ENCODE assay signal across 21 cellular contexts in the genomic region with DNA sequence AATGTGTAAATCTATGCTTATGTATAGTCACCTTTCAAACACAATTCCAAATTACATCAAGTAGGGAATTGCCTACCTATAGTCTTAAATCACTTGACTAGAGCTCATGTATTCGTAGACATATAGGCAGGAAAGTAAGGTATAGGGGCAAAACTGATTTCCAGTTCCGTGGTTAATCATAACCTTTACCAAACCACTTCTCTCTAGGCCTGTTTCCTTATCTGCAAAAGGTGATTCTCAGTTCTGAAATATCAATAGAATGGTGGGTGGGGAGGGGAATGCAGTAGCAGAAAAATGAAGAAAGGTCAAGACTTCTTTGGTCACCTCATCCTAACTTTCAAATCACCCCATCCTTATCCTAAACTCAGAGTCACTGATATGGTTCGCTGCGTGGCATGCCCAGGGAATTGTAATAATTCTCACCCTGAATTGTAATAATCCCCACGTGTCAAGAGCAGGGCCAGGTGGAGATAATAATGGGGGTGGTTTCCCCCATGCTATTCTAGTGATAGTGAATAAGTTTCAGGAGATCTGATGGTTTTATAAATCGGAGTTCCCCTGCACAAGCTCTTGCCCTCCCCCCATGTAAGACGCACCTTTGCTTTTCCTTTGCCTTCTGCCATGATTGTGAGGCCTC. TPM values are rescaled to one million over a fixed set of nuclear protein-coding genes. Genes with fewer than 3 reads are reported as not detected.
A peak's percentile ranks its signal among the peaks of the same experiment; 100 is the strongest.
DNase-seq lines count a peak whose midpoint lies in the region; ATAC-seq, FAIRE-seq and TF ChIP-seq lines count a peak whose summit lies in the region.
"Had no signal": no experiment of that assay in that cellular context is flagged by ENCODE, and none has a peak within 500 bp of the region (broad histone marks: within the 10 kb centered on the region; RNA-seq: fewer than 3 reads in every experiment).

No MANE protein-coding gene starts in this region.

- TF ChIP-seq POLR2A in GM12892 (IDR thresholded peaks at IDR 0.05; ENCODE audit: low read depth, low read length) (no peak), spleen (IDR thresholded peaks at IDR 0.05) (no peak)

- TF ChIP-seq CTCF in spleen (IDR thresholded peaks at IDR 0.05 in 8 of 11, conservative IDR thresholded peaks at IDR 0.05 in 3 of 11): no peak

- peaks cover 14% of the 10 kb centered on the region for H3K9me3 Mint-ChIP-seq in stimulated activated effector memory CD8-positive, alpha-beta T cell treated with anti-CD3 and anti-CD28 coated beads, Interleukin-12 subunit alpha, Interleukin-12 subunit beta, amount 100 ng/mL, for 72 hours

- DNase-seq in GM12892 (ENCODE audit: insufficient read length) (no peak), spleen (no peak), NCI-H82 (lab: John Stamatoyannopoulos, UW) (no peak)
- DNase-seq in stimulated activated effector memory CD8-positive, alpha-beta T cell treated with anti-CD3 and anti-CD28 coated beads, Interleukin-12 subunit alpha, Interleukin-12 subunit beta, amount 100 ng/mL, for 72 hours (ENCODE audit: low spot score in 2 of 2): no peak
- no peak for DNase-seq in activated effector memory CD4-positive, alpha-beta T cell treated with anti-CD3 and anti-CD28 coated beads, Interleukin-2, amount 50 U/mL, for 16 hours
- DNase-seq: activated CD8-positive, alpha-beta T cell treated with anti-CD3 and anti-CD28 coated beads, Interleukin-2, amount 10 ng/mL, durations not matched to agents 7 days and 5 days; caudate nucleus; DND-41; effector CD8-positive, alpha-beta T cell; islet precursor cell; naive thymus-derived CD4-positive, alpha-beta T cell; NCI-H345; stimulated activated naive CD4-positive, alpha-beta T cell treated with Interleukin-2 at 50 U/mL for 16 hours; upper lobe of left lung had no signal

- 81 to 88% (median 84%) methylated on average over 7 of the region's 7 CpGs for WGBS in spleen, 5 donors

- H3K27me3 ChIP-seq in spleen (replicated peaks in 1 of 7): peaks cover 0 to 36% (median 13%) of the 10 kb centered on the region in 7 donors
- H3K27me3 ChIP-seq: upper lobe of left lung had no signal

- no peak overlapping the region for H3K4me3 Mint-ChIP-seq in stimulated activated effector memory CD8-positive, alpha-beta T cell treated with anti-CD3 and anti-CD28 coated beads, Interleukin-12 subunit alpha, Interleukin-12 subunit beta, amount 100 ng/mL, for 72 hours
- H3K4me3 Mint-ChIP-seq: activated CD8-positive, alpha-beta T cell treated with anti-CD3 and anti-CD28 coated beads, Interleukin-2, amount 10 ng/mL, durations not matched to agents 7 days and 5 days; naive thymus-derived CD4-positive, alpha-beta T cell had no signal

- no peaks in the 10 kb centered on the region for H3K36me3 ChIP-seq in spleen
- H3K36me3 ChIP-seq: HAP-1, prostate gland, upper lobe of left lung had no signal

- peaks cover 0 to 27% (median 15%) of the 10 kb centered on the region in 6 donors for H3K4me1 ChIP-seq in spleen
- H3K4me1 ChIP-seq: prostate gland had no signal

- H3K27ac ChIP-seq in spleen: no peak overlapping the region
- H3K27ac ChIP-seq: prostate gland, upper lobe of left lung had no signal

- H3K36me3 Mint-ChIP-seq in stimulated activated effector memory CD8-positive, alpha-beta T cell treated with anti-CD3 and anti-CD28 coated beads, Interleukin-12 subunit alpha, Interleukin-12 subunit beta, amount 100 ng/mL, for 72 hours: no peaks in the 10 kb centered on the region
- H3K36me3 Mint-ChIP-seq: CD14-positive monocyte; naive thymus-derived CD4-positive, alpha-beta T cell had no signal

- intact Hi-C loops in spleen (cut with DNase I; ENCODE audit: low total_unique reads): no loop called here

- H3K9me3 ChIP-seq in spleen: no peaks in the 10 kb centered on the region
- H3K9me3 ChIP-seq: HAP-1, prostate gland, upper lobe of left lung had no signal

- peak; percentile 33 for ATAC-seq in GM19351 (IDR thresholded peaks at IDR 0.05; ENCODE audit: unreplicated experiment)
- ATAC-seq in HG02678 (IDR thresholded peaks at IDR 0.05; ENCODE audit: unreplicated experiment): peak; percentile 41
- ATAC-seq in HG03442 (IDR thresholded peaks at IDR 0.05; ENCODE audit: unreplicated experiment): peak; percentile 31
- no peak for ATAC-seq in stimulated activated effector memory CD8-positive, alpha-beta T cell treated with anti-CD3 and anti-CD28 coated beads, Interleukin-12 subunit alpha, Interleukin-12 subunit beta, amount 100 ng/mL, for 72 hours
- ATAC-seq: activated CD8-positive, alpha-beta T cell treated with anti-CD3 and anti-CD28 coated beads, Interleukin-2, amount 10 ng/mL, durations not matched to agents 7 days and 5 days; naive thymus-derived CD4-positive, alpha-beta T cell had no signal

- H3K4me3 ChIP-seq in spleen: no peak overlapping the region
- H3K4me3 ChIP-seq: HAP-1, prostate gland, upper lobe of left lung had no signal

- FAIRE-seq in GM12892 (lab: Jason Lieb, UNC): peak; percentile 81
- FAIRE-seq: A204.1 had no signal

- H3K4me1 Mint-ChIP-seq in stimulated activated effector memory CD8-positive, alpha-beta T cell treated with anti-CD3 and anti-CD28 coated beads, Interleukin-12 subunit alpha, Interleukin-12 subunit beta, amount 100 ng/mL, for 72 hours: peaks cover 5% of the 10 kb centered on the region

- no peak overlapping the region for H3K27ac Mint-ChIP-seq in stimulated activated effector memory CD8-positive, alpha-beta T cell treated with anti-CD3 and anti-CD28 coated beads, Interleukin-12 subunit alpha, Interleukin-12 subunit beta, amount 100 ng/mL, for 72 hours
- H3K27ac Mint-ChIP-seq: activated CD8-positive, alpha-beta T cell treated with anti-CD3 and anti-CD28 coated beads, Interleukin-2, amount 10 ng/mL, durations not matched to agents 7 days and 5 days; CD14-positive monocyte; naive thymus-derived CD4-positive, alpha-beta T cell had no signal

RNA-seq across cellular contexts. Expression of a gene that starts 1.9 kb away (rescaled TPM):
- polyA plus RNA-seq in GM12892 (2012; ENCODE audit: missing spikeins): 2.1 TPM
- total RNA-seq in spleen: 1 to 10 TPM; 2.7 to 6.5 (median 4.0) TPM
- polyA plus RNA-seq in spleen: under 1 TPM; 0.33 to 0.48 (median 0.45) TPM
- polyA plus RNA-seq: naive thymus-derived CD4-positive, alpha-beta T cell had no signal
